18 cellular contexts compared by ENCODE assay signal in the genomic region with DNA sequence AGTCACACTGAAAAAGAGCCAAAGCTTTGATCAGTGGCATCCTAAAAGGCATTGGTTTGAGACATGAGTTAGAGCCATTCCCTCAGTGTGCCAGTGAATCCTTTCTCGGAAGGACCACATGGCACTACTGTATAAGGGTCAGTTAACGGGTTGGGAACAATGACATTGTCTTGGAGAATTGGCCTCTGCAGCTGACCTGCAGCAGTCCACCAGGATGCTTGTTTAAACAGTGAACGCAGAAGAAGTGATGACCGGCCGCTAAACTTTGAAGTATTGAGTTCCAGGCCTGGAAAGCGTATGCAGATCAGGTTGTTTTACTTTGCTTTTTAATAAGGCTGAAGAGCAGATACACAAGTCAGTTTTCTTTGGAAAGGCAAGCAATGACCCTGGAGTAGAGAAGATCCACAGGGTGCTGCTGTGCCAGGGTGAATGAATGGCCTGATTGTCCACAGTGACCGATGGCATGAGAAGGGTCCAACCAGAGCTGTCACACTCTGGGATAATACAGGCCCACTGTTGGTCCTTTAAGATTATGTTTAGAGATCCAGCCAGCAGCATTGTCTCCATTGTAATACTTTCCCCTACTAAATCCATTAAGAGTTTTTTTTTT.
"Had no signal": no experiment of that assay in that cellular context is flagged by ENCODE, and none has a peak within 500 bp of the region (broad histone marks: within the 10 kb centered on the region; RNA-seq: fewer than 3 reads in every experiment).

No MANE protein-coding gene starts in this region.

- H3K27ac ChIP-seq: body of pancreas, foreskin keratinocyte, psoas muscle, tibial nerve had no signal

- DNase-seq: activated CD4-positive, alpha-beta memory T cell treated with anti-CD3 and anti-CD28 coated beads, Interleukin-2, amount 10 ng/mL, durations not matched to agents 7 days and 5 days; activated CD4-positive, alpha-beta T cell treated with anti-CD3 and anti-CD28 coated beads for 48 hours; activated CD4-positive, CD25-positive, alpha-beta regulatory T cell; activated CD8-positive, alpha-beta memory T cell treated with anti-CD3 and anti-CD28 coated beads, Interleukin-2, amount 10 ng/mL, durations not matched to agents 7 days and 5 days; body of pancreas; foreskin keratinocyte; kidney glomerular epithelial cell; left ventricle myocardium superior; mesenchymal stem cell; psoas muscle; stimulated activated CD4-positive, alpha-beta T cell treated with anti-CD3 and anti-CD28 coated beads, Interleukin-4, amount 100 ng/mL, for 24 hours; T-helper 1 cell; T1000 had no signal

- H3K4me3 ChIP-seq: body of pancreas, psoas muscle, smooth muscle cell, tibial nerve had no signal

- ATAC-seq: activated CD8-positive, alpha-beta memory T cell treated with anti-CD3 and anti-CD28 coated beads, Interleukin-2, amount 10 ng/mL, durations not matched to agents 7 days and 5 days; body of pancreas; foreskin keratinocyte; left ventricle myocardium superior; natural killer cell treated with Interleukin-12 subunit alpha and Interleukin-12 subunit beta and Interleukin-15 and Interleukin-18, amount 100 ng/mL, for 72 hours; psoas muscle; sciatic nerve; stimulated activated memory B cell treated with anti-CD40 and anti-IgM and Interleukin-4, amounts not matched to agents 10 μg/mL and 1 μg/mL and 100 μg/mL, for 72 hours had no signal

- H3K27me3 ChIP-seq: body of pancreas, tibial nerve had no signal

- H3K9me3 ChIP-seq: body of pancreas, psoas muscle, tibial nerve had no signal

- H3K4me2 ChIP-seq: smooth muscle cell had no signal

- H3K4me1 ChIP-seq: body of pancreas, foreskin keratinocyte, tibial nerve had no signal
